ENCODE assay signal across 8 cellular contexts in genomic region chr10:43595739-43596298, GRCh38. TPM values are rescaled to one million over a fixed set of nuclear protein-coding genes. Genes with fewer than 3 reads are reported as not detected.
DNase-seq lines count a peak whose midpoint lies in the region; ATAC-seq and TF ChIP-seq lines count a peak whose summit lies in the region.

No MANE protein-coding gene starts in this region.

- H3K36me3 Mint-ChIP-seq in activated T-cell treated with anti-CD3 and anti-CD28 coated beads, Interleukin-2, amount 50 U/mL, for 72 hours (ENCODE audit: insufficient read depth in 2 of 2): peaks cover 15 to 16% of the 10 kb centered on the region in 2 donors
- H3K36me3 Mint-ChIP-seq in stimulated activated naive CD8-positive, alpha-beta T cell treated with anti-CD3 and anti-CD28 coated beads, Interleukin-15, Interleukin-2, amounts not matched to agents 100 ng/mL and 50 ng/mL, for 24 hours (ENCODE audit: low read depth): no peaks in the 10 kb centered on the region

- H3K9me3 ChIP-seq in left ventricle myocardium inferior (replicated peaks) (peaks cover 11% of the 10 kb centered on the region), thyroid gland (no peaks in the 10 kb centered on the region)

- peaks cover 22% of the 10 kb centered on the region for H3K4me1 Mint-ChIP-seq in activated T-cell treated with anti-CD3 and anti-CD28 coated beads, Interleukin-2, amount 50 U/mL, for 72 hours (ENCODE audit: low read depth)
- H3K4me1 Mint-ChIP-seq in stimulated activated naive CD8-positive, alpha-beta T cell treated with anti-CD3 and anti-CD28 coated beads, Interleukin-15, Interleukin-2, amounts not matched to agents 100 ng/mL and 50 ng/mL, for 24 hours (ENCODE audit: low read depth): peaks cover 31% of the 10 kb centered on the region

- TF ChIP-seq CTCF in left ventricle myocardium inferior (IDR thresholded peaks at IDR 0.05; ENCODE audit: borderline replicate concordance): no peak
- TF ChIP-seq CTCF in thyroid gland (IDR thresholded peaks at IDR 0.05): no peak

- peaks cover 10% of the 10 kb centered on the region for H3K27me3 Mint-ChIP-seq in activated T-cell treated with anti-CD3 and anti-CD28 coated beads, Interleukin-2, amount 50 U/mL, for 72 hours (ENCODE audit: low read depth)
- H3K27me3 Mint-ChIP-seq in stimulated activated naive CD8-positive, alpha-beta T cell treated with anti-CD3 and anti-CD28 coated beads, Interleukin-15, Interleukin-2, amounts not matched to agents 100 ng/mL and 50 ng/mL, for 24 hours: peaks cover 4% of the 10 kb centered on the region

- H3K36me3 ChIP-seq in left ventricle myocardium inferior (no peaks in the 10 kb centered on the region), thyroid gland (no peaks in the 10 kb centered on the region)

- no peak overlapping the region for H3K27ac ChIP-seq in left ventricle myocardium inferior (replicated peaks)
- no peak overlapping the region for H3K27ac ChIP-seq in thyroid gland

- no peak overlapping the region for H3K27ac Mint-ChIP-seq in activated T-cell treated with anti-CD3 and anti-CD28 coated beads, Interleukin-2, amount 50 U/mL, for 72 hours
- peak overlapping the region; percentile 73 for H3K27ac Mint-ChIP-seq in stimulated activated naive CD8-positive, alpha-beta T cell treated with anti-CD3 and anti-CD28 coated beads, Interleukin-15, Interleukin-2, amounts not matched to agents 100 ng/mL and 50 ng/mL, for 24 hours

- DNase-seq in left ventricle myocardium inferior (no peak), left ventricle myocardium superior (no peak), thyroid gland (no peak), RKO (ENCODE audit: low spot score) (no peak), NCI-H2081 (lab: John Stamatoyannopoulos, UW) (no peak)
- DNase-seq in activated T-cell treated with anti-CD3 and anti-CD28 coated beads, Interleukin-2, amount 50 U/mL, for 72 hours: peak; percentile 31 to 40

- H3K4me3 ChIP-seq in left ventricle myocardium inferior (peak overlapping the region; percentile 52), thyroid gland (replicated peaks in 1 of 3) (no peak overlapping the region)

- peaks cover 4 to 8% of the 10 kb centered on the region in 2 donors for H3K9me3 Mint-ChIP-seq in activated T-cell treated with anti-CD3 and anti-CD28 coated beads, Interleukin-2, amount 50 U/mL, for 72 hours
- peaks cover 14% of the 10 kb centered on the region for H3K9me3 Mint-ChIP-seq in stimulated activated naive CD8-positive, alpha-beta T cell treated with anti-CD3 and anti-CD28 coated beads, Interleukin-15, Interleukin-2, amounts not matched to agents 100 ng/mL and 50 ng/mL, for 24 hours

- peak overlapping the region; percentile 73 to 75 for H3K4me3 Mint-ChIP-seq in activated T-cell treated with anti-CD3 and anti-CD28 coated beads, Interleukin-2, amount 50 U/mL, for 72 hours
- peak overlapping the region; percentile 75 for H3K4me3 Mint-ChIP-seq in stimulated activated naive CD8-positive, alpha-beta T cell treated with anti-CD3 and anti-CD28 coated beads, Interleukin-15, Interleukin-2, amounts not matched to agents 100 ng/mL and 50 ng/mL, for 24 hours

- 72 to 78% methylated on average over 7 of the region's 7 CpGs for WGBS in thyroid gland, 2 donors

- ATAC-seq in left ventricle myocardium superior (no peak), HG03280 (IDR thresholded peaks at IDR 0.05; ENCODE audit: unreplicated experiment) (peak; percentile 30)
- ATAC-seq in activated T-cell treated with anti-CD3 and anti-CD28 coated beads, Interleukin-2, amount 50 U/mL, for 72 hours (replicated peaks in 1 of 2): peak; percentile 76 to 80

- TF ChIP-seq POLR2A in thyroid gland (IDR thresholded peaks at IDR 0.05): no peak

- intact Hi-C loops in left ventricle myocardium inferior (cut with micrococcal nuclease): no loop called here
- intact Hi-C loops in left ventricle myocardium superior (cut with micrococcal nuclease): no loop called here
- intact Hi-C loops in thyroid gland (cut with DNase I): no loop called here

- H3K27me3 ChIP-seq in left ventricle myocardium inferior (ENCODE audit: low read depth) (peaks cover 6% of the 10 kb centered on the region), thyroid gland (no peaks in the 10 kb centered on the region)

- H3K4me1 ChIP-seq in left ventricle myocardium inferior (peaks cover 22% of the 10 kb centered on the region), thyroid gland (no peaks in the 10 kb centered on the region)

RNA-seq across cellular contexts. Expression of gene ZNF485, which starts 10.4 kb away (rescaled TPM):
- 1.5 TPM for total RNA-seq in left ventricle myocardium inferior
- 1.1 TPM for total RNA-seq in left ventricle myocardium superior
- 1 to 10 TPM; 2.8 to 4.6 TPM for total RNA-seq in activated T-cell treated with anti-CD3 and anti-CD28 coated beads, Interleukin-2, amount 50 U/mL, for 72 hours
- total RNA-seq in thyroid gland: 1 to 10 TPM; 1.5 to 3.3 (median 2.2) TPM

RNA-seq across cellular contexts. Expression of gene ZNF239, which starts 21.4 kb away (rescaled TPM):
- total RNA-seq in left ventricle myocardium inferior (1.5 TPM), left ventricle myocardium superior (2.2 TPM), thyroid gland (1 to 10 TPM; 4.8 to 8.7 (median 6.6) TPM)
- 1 to 10 TPM; 1.3 to 2.6 TPM for total RNA-seq in activated T-cell treated with anti-CD3 and anti-CD28 coated beads, Interleukin-2, amount 50 U/mL, for 72 hours

RNA-seq across cellular contexts. Expression of gene ZNF32, which starts 52.9 kb away (rescaled TPM):
- total RNA-seq in left ventricle myocardium inferior (45.1 TPM), left ventricle myocardium superior (47.1 TPM), thyroid gland (10 to 100 TPM; 28.9 to 63.3 (median 48.4) TPM)
- 10 to 100 TPM; 12.4 to 18.0 TPM for total RNA-seq in activated T-cell treated with anti-CD3 and anti-CD28 coated beads, Interleukin-2, amount 50 U/mL, for 72 hours

Comparison
In these comparisons a context has a peak if more than half of its experiments do, and no peak if none do; other contexts are left out.
1. DNase-seq: peak in activated T-cell treated with anti-CD3 and anti-CD28 coated beads, Interleukin-2, amount 50 U/mL, for 72 hours (2 of 2); none in left ventricle myocardium inferior (single experiment), left ventricle myocardium superior (single experiment), thyroid gland (0 of 2), RKO (single experiment) and NCI-H2081 (0 of 2).